ENCODE assay signal across 16 cellular contexts in genomic region chrX:115011428-115011827, GRCh38. TPM values are rescaled to one million over a fixed set of nuclear protein-coding genes. Genes with fewer than 3 reads are reported as not detected.
DNase-seq lines count a peak whose midpoint lies in the region; ATAC-seq and TF ChIP-seq lines count a peak whose summit lies in the region.
"Had no signal": no experiment of that assay in that cellular context is flagged by ENCODE, and none has a peak within 500 bp of the region (broad histone marks: within the 10 kb centered on the region; RNA-seq: fewer than 3 reads in every experiment).

No MANE protein-coding gene starts in this region.

- POLR2A ChIA-PET in PC-3 (lab: Charles Lee; ENCODE audit: unreplicated experiment), result interaction anchor here (0.5 kb wide), 1 partner anchor 550 kb away, joined by 6 read pairs; no protein-coding TSS in a partner anchor

- BruUV-seq in PC-3 (replicated peaks; lab: Mats Ljungman, UMichigan), result no TSS peak

- ATAC-seq in PC-3, result no peak
- peak; percentile 43 for ATAC-seq in left lobe of liver
- no peak for ATAC-seq in GM18861 (IDR thresholded peaks at IDR 0.05; ENCODE audit: unreplicated experiment)
- no peak for ATAC-seq in foreskin keratinocyte
- ATAC-seq: GM23338, HCT116 had no signal

- CTCF ChIA-PET in PC-3 (lab: Charles Lee), result no interaction called here

- H3K4me1 ChIP-seq in PC-3 (ENCODE audit: insufficient read depth, low read length) (0 out of 2 replicates have a peak, but pooled peaks cover 6% of the 10 kb centered on the region), neural progenitor cell (no peaks in the 10 kb centered on the region), foreskin keratinocyte (no peaks in the 10 kb centered on the region)

- no peak for TF ChIP-seq CTCF in PC-3 (conservative IDR thresholded peaks at IDR 0.05; ENCODE audit: low read depth, low read length)
- TF ChIP-seq CTCF in neural progenitor cell (IDR thresholded peaks at IDR 0.05), result no peak
- no peak for TF ChIP-seq CTCF in foreskin keratinocyte (conservative IDR thresholded peaks at IDR 0.05)

- H2AFZ ChIP-seq in PC-3 (ENCODE audit: low read length) (peak overlapping the region; percentile 30; the same call in 1 of the 2 replicates), neural progenitor cell (replicated peaks) (no peak overlapping the region)
- H2AFZ ChIP-seq: GM23338 had no signal

- no peak for DNase-seq in PC-3
- peak; percentile 10 for DNase-seq in amniotic epithelial cell (ENCODE audit: low read depth)
- no peak for DNase-seq in left lobe of liver (ENCODE audit: low spot score)
- no peak for DNase-seq in neural progenitor cell (ENCODE audit: low spot score)
- DNase-seq in foreskin keratinocyte, result no peak
- DNase-seq: C1 segment of cervical spinal cord; Calu3; CD4-positive, alpha-beta memory T cell; COR-L47; DMS53; DMS79 treated with DMSO at 0.1 percent for 48 hours; GF-D8; H9 had no signal

- no peaks in the 10 kb centered on the region for H3K79me2 ChIP-seq in PC-3 (ENCODE audit: low read length)
- H3K79me2 ChIP-seq in neural progenitor cell (ENCODE audit: low read depth), result no peaks in the 10 kb centered on the region

- H3K36me3 ChIP-seq in PC-3 (ENCODE audit: low read depth, low read length) (no peaks in the 10 kb centered on the region), neural progenitor cell (no peaks in the 10 kb centered on the region)

- intact Hi-C loops in PC-3 (cut with micrococcal nuclease), result loop anchor here (10.0 kb wide), 1 partner anchor 133 kb away; no protein-coding TSS in a partner anchor

- no peak overlapping the region for H3K4me3 Mint-ChIP-seq in neural progenitor cell
- H3K4me3 Mint-ChIP-seq: CD4-positive, alpha-beta memory T cell; GM23338; H9 had no signal

- H3K9me3 ChIP-seq in PC-3 (ENCODE audit: low read length) (no peaks in the 10 kb centered on the region), neural progenitor cell (ENCODE audit: low read depth) (no peaks in the 10 kb centered on the region)

- no peak overlapping the region for H3K4me3 ChIP-seq in PC-3 (ENCODE audit: low read length)
- H3K4me3 ChIP-seq in neural progenitor cell, result no peak overlapping the region
- H3K4me3 ChIP-seq: GM23338 had no signal

- H3K9ac ChIP-seq in PC-3 (ENCODE audit: low read length) (no peak overlapping the region), neural progenitor cell (no peak overlapping the region)

- no peak overlapping the region for H3K27ac Mint-ChIP-seq in neural progenitor cell
- H3K27ac Mint-ChIP-seq: CD4-positive, alpha-beta memory T cell; GM23338; H9 had no signal

- H3K27me3 ChIP-seq in PC-3 (ENCODE audit: low read length) (no peaks in the 10 kb centered on the region), neural progenitor cell (peaks cover 5% of the 10 kb centered on the region), foreskin keratinocyte (no peaks in the 10 kb centered on the region)

- H3K9me3 Mint-ChIP-seq in neural progenitor cell, result no peaks in the 10 kb centered on the region
- H3K9me3 Mint-ChIP-seq: CD4-positive, alpha-beta memory T cell; GM23338; H9 had no signal

- H3K27me3 Mint-ChIP-seq in neural progenitor cell (ENCODE audit: insufficient read depth, low read depth), result no peaks in the 10 kb centered on the region
- H3K27me3 Mint-ChIP-seq: CD4-positive, alpha-beta memory T cell had no signal

- H4K20me1 ChIP-seq in PC-3 (ENCODE audit: low read length) (no peaks in the 10 kb centered on the region), neural progenitor cell (ENCODE audit: low read depth) (no peaks in the 10 kb centered on the region)

- no peaks in the 10 kb centered on the region for H3K36me3 Mint-ChIP-seq in neural progenitor cell
- H3K36me3 Mint-ChIP-seq: CD4-positive, alpha-beta memory T cell had no signal

- H3K27ac ChIP-seq in PC-3 (ENCODE audit: low read length) (no peak overlapping the region), neural progenitor cell (no peak overlapping the region), foreskin keratinocyte (no peak overlapping the region)

- H3F3A ChIP-seq in PC-3 (ENCODE audit: low read length, unreplicated experiment) (no peaks in the 10 kb centered on the region), neural progenitor cell (ENCODE audit: low read depth) (no peaks in the 10 kb centered on the region)

- no peaks in the 10 kb centered on the region for H3K9me2 ChIP-seq in PC-3 (replicated peaks; ENCODE audit: low read length)

- no peaks in the 10 kb centered on the region for H3K4me1 Mint-ChIP-seq in neural progenitor cell
- H3K4me1 Mint-ChIP-seq: CD4-positive, alpha-beta memory T cell; GM23338; H9 had no signal

- H3K4me2 ChIP-seq in PC-3 (ENCODE audit: low read length) (no peak overlapping the region), neural progenitor cell (no peak overlapping the region)
- H3K4me2 ChIP-seq: GM23338 had no signal

RNA-seq across cellular contexts. Expression of gene IL13RA2, which starts 6.0 kb away (rescaled TPM):
- 3.4 and 8.1 TPM in 2 replicates for total RNA-seq in PC-3 (2014; rRNA removed)
- 0.88 TPM for total RNA-seq in left lobe of liver
- total RNA-seq in neural progenitor cell (ENCODE audit: low replicate concordance), result not detected in 2 replicates
- total RNA-seq in foreskin keratinocyte, result 0.32 and 0.85 TPM in 2 replicates
- 0.43 and 0.54 TPM in 2 replicates for polyA plus RNA-seq in foreskin keratinocyte
- total RNA-seq: Calu3; CD4-positive, alpha-beta memory T cell; GM23338; H9 had no signal
- polyA plus RNA-seq: CD4-positive, alpha-beta memory T cell; GM23338 had no signal
